ENCODE assay signal across 10 cellular contexts in the genomic region with DNA sequence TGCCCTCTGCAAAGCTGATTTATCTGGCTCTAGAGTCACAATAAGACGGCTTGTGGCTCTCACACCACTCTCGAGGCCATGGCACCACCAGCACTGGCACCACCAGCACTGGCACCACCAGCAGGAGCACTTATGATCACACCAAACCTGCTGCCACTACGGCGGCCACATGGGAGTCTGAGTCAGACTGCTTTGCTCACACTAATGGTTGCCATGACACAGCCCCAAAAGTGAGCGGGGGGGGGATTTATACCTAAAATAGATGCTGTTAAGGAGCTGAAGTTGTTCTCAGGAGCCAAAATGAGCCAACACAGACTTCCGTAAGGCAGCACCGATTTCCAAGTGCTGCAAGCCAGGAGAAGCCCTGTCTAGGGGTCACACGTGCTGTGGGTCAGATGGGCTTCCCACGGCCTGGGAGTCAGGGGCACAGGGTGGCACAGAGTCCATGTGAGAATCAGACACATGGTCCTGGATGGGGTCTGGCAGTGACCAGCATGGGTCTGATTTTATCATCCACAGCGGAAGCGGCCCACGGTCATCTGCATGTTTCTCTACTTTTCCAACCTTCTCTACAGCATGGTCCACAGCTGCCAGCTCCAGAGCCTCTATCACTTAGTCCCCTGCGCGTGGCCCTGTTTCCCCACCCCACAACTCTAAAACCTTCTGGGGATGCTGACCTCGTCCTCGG. TPM values are rescaled to one million over a fixed set of nuclear protein-coding genes. Genes with fewer than 3 reads are reported as not detected.
DNase-seq lines count a peak whose midpoint lies in the region; ATAC-seq, FAIRE-seq and TF ChIP-seq lines count a peak whose summit lies in the region.
"Had no signal": no experiment of that assay in that cellular context is flagged by ENCODE, and none has a peak within 500 bp of the region (broad histone marks: within the 10 kb centered on the region; RNA-seq: fewer than 3 reads in every experiment).

No MANE protein-coding gene starts in this region.

- FAIRE-seq in GM12891 (lab: Jason Lieb, UNC) = no peak
- no peak for FAIRE-seq in D721Med (lab: Jason Lieb, UNC)

- intact Hi-C loops in left cardiac atrium (cut with DNase I) = no loop called here

- TF ChIP-seq CTCF in D721Med (IDR thresholded peaks at IDR 0.05; ENCODE audit: insufficient read depth, missing control alignments) = no peak

- peak; percentile 38; the same call in 1 of the 2 replicates for TF ChIP-seq POLR2A in GM12891 (IDR thresholded peaks at IDR 0.05; ENCODE audit: low read depth, low read length)

- peak; percentile 58 to 64 for ATAC-seq in left cardiac atrium
- no peak for ATAC-seq in HG03378 (IDR thresholded peaks at IDR 0.05; ENCODE audit: unreplicated experiment)

- DNase-seq in GM12891 (ENCODE audit: insufficient read length, low spot score) = no peak
- DNase-seq in activated naive CD4-positive, alpha-beta T cell treated with anti-CD3 and anti-CD28 coated beads, Interleukin-2, amount 50 U/mL, for 16 hours = peak; percentile 59
- peak; percentile 63 for DNase-seq in left cardiac atrium
- DNase-seq in stimulated activated CD8-positive, alpha-beta memory T cell treated with anti-CD3 and anti-CD28 coated beads, Interleukin-4, amount 100 ng/mL, for 48 hours = peak; percentile 59
- DNase-seq in D721Med (ENCODE audit: insufficient read length, low spot score) = no peak
- no peak for DNase-seq in activated CD4-positive, CD25-positive, alpha-beta regulatory T cell (lab: John Stamatoyannopoulos, UW)
- DNase-seq: activated T-cell treated with anti-CD3 and anti-CD28 coated beads, Interleukin-2, amount 50 U/mL, for 48 hours; NCI-H2081 treated with DMSO at 0.1 percent for 48 hours; SIG-M5 had no signal

TF ChIP-seq in GM12891, 5 proteins besides CTCF, POLR2A, EP300 and RAD21:
- TF ChIP-seq TAF1 (IDR thresholded peaks at IDR 0.05; ENCODE audit: low read depth, low read length) (no peak), PAX5 (IDR thresholded peaks at IDR 0.05; ENCODE audit: insufficient read depth, low read length, severe bottlenecking) (no peak), SPI1 (IDR thresholded peaks at IDR 0.05; ENCODE audit: low read depth, low read length) (no peak), POLR2AphosphoS5 (IDR thresholded peaks at IDR 0.05; ENCODE audit: low read depth, low read length) (no peak), POU2F2 (IDR thresholded peaks at IDR 0.05; ENCODE audit: low read depth, low read length) (no peak)

RNA-seq across cellular contexts. Expression of a gene that starts 16.7 kb away (rescaled TPM):
- polyA plus RNA-seq in GM12891 (2012; ENCODE audit: low read depth, missing spikeins) = 35.0 TPM
- total RNA-seq in left cardiac atrium = 10 to 100 TPM; 18.4 to 19.1 TPM

Comparison
In these comparisons a context has a peak if more than half of its experiments do, and no peak if none do; other contexts are left out.
1. DNase-seq: peak in activated naive CD4-positive, alpha-beta T cell treated with anti-CD3 and anti-CD28 coated beads, Interleukin-2, amount 50 U/mL, for 16 hours (single experiment), left cardiac atrium (single experiment) and stimulated activated CD8-positive, alpha-beta memory T cell treated with anti-CD3 and anti-CD28 coated beads, Interleukin-4, amount 100 ng/mL, for 48 hours (single experiment); none in GM12891 (single experiment), D721Med (single experiment) and activated CD4-positive, CD25-positive, alpha-beta regulatory T cell (0 of 4).